ENCODE assay signal across 31 cellular contexts in genomic region chr11:133907841-133908241, GRCh38. TPM values are rescaled to one million over a fixed set of nuclear protein-coding genes. Genes with fewer than 3 reads are reported as not detected.
"Had no signal": no experiment of that assay in that cellular context is flagged by ENCODE, and none has a peak within 500 bp of the region (broad histone marks: within the 10 kb centered on the region; RNA-seq: fewer than 3 reads in every experiment).

No MANE protein-coding gene starts in this region.

- H3K9me3 ChIP-seq: esophagus muscularis mucosa, left lung, mucosa of descending colon, pancreas, prostate gland had no signal

- H3K27me3 Mint-ChIP-seq: activated CD4-positive, alpha-beta memory T cell treated with anti-CD3 and anti-CD28 coated beads, Interleukin-2, amount 10 ng/mL, durations not matched to agents 7 days and 5 days; activated CD4-positive, alpha-beta T cell treated with anti-CD3 and anti-CD28 coated beads, Interleukin-2, amount 10 ng/mL, durations not matched to agents 24 days and 14 days; activated naive CD8-positive, alpha-beta T cell treated with anti-CD3 and anti-CD28 coated beads, Interleukin-2, amount 10 ng/mL, durations not matched to agents 7 days and 5 days; activated T-cell treated with anti-CD3 and anti-CD28 coated beads, Interleukin-2, amount 50 U/mL, for 24 hours; stimulated activated memory B cell treated with anti-CD40 and anti-IgM and Interleukin-4, amounts not matched to agents 10 μg/mL and 1 μg/mL and 100 μg/mL, for 72 hours; stimulated activated naive CD8-positive, alpha-beta T cell treated with anti-CD3 and anti-CD28 coated beads, Interleukin-15, amount 100 ng/mL, for 72 hours; type B pancreatic cell had no signal

- H3K4me1 ChIP-seq: esophagus muscularis mucosa, foreskin keratinocyte, left lung, pancreas, prostate gland had no signal

- H3K36me3 ChIP-seq: brain microvascular endothelial cell, left lung, pancreas, prostate gland had no signal

- H3K36me3 Mint-ChIP-seq: stimulated activated memory B cell treated with anti-CD40 and anti-IgM and Interleukin-4, amounts not matched to agents 10 μg/mL and 1 μg/mL and 100 μg/mL, for 72 hours; type B pancreatic cell had no signal

- H3K9me3 Mint-ChIP-seq: activated CD4-positive, alpha-beta memory T cell treated with anti-CD3 and anti-CD28 coated beads, Interleukin-2, amount 10 ng/mL, durations not matched to agents 7 days and 5 days; activated CD4-positive, alpha-beta T cell treated with anti-CD3 and anti-CD28 coated beads, Interleukin-2, amount 10 ng/mL, durations not matched to agents 24 days and 14 days; activated naive CD4-positive, alpha-beta T cell treated with anti-CD3 and anti-CD28 coated beads for 36 hours; activated naive CD8-positive, alpha-beta T cell treated with anti-CD3 and anti-CD28 coated beads, Interleukin-2, amount 10 ng/mL, durations not matched to agents 7 days and 5 days; activated T-cell treated with anti-CD3 and anti-CD28 coated beads, Interleukin-2, amount 50 U/mL, for 24 hours; activated T-helper 2 cell treated with anti-CD3 and anti-CD28 coated beads, Interferon-gamma antibody, Interleukin-2, Interleukin-4, amounts not matched to agents 10 μg/mL and 5 μg/mL and 100 μg/mL, durations not matched to agents 14 hours and 24 hours and 36 hours; nephron progenitor cell; stimulated activated memory B cell treated with anti-CD40 and anti-IgM and Interleukin-4, amounts not matched to agents 10 μg/mL and 1 μg/mL and 100 μg/mL, for 72 hours; stimulated activated naive CD8-positive, alpha-beta T cell treated with anti-CD3 and anti-CD28 coated beads, Interleukin-15, amount 100 ng/mL, for 72 hours; T-helper 1 cell treated with Interleukin-12 subunit alpha and Interleukin-12 subunit beta and Interleukin-4 antibody, amounts not matched to agents 30 μg/mL and 1 μg/mL, for 36 hours; type B pancreatic cell had no signal

- H3K27ac Mint-ChIP-seq: activated CD4-positive, alpha-beta memory T cell treated with anti-CD3 and anti-CD28 coated beads, Interleukin-2, amount 10 ng/mL, durations not matched to agents 7 days and 5 days; activated CD4-positive, alpha-beta T cell treated with anti-CD3 and anti-CD28 coated beads, Interleukin-2, amount 10 ng/mL, durations not matched to agents 24 days and 14 days; activated naive CD4-positive, alpha-beta T cell treated with anti-CD3 and anti-CD28 coated beads for 36 hours; activated naive CD8-positive, alpha-beta T cell treated with anti-CD3 and anti-CD28 coated beads, Interleukin-2, amount 10 ng/mL, durations not matched to agents 7 days and 5 days; activated T-cell treated with anti-CD3 and anti-CD28 coated beads, Interleukin-2, amount 50 U/mL, for 24 hours; activated T-helper 2 cell treated with anti-CD3 and anti-CD28 coated beads, Interferon-gamma antibody, Interleukin-2, Interleukin-4, amounts not matched to agents 10 μg/mL and 5 μg/mL and 100 μg/mL, durations not matched to agents 14 hours and 24 hours and 36 hours; nephron progenitor cell; stimulated activated memory B cell treated with anti-CD40 and anti-IgM and Interleukin-4, amounts not matched to agents 10 μg/mL and 1 μg/mL and 100 μg/mL, for 72 hours; T-helper 1 cell treated with Interleukin-12 subunit alpha and Interleukin-12 subunit beta and Interleukin-4 antibody, amounts not matched to agents 30 μg/mL and 1 μg/mL, for 36 hours; type B pancreatic cell had no signal

- H3K27ac ChIP-seq: brain microvascular endothelial cell, esophagus muscularis mucosa, foreskin keratinocyte, left lung, pancreas, prostate gland, skin epidermis, VCaP had no signal

- H3K27me3 ChIP-seq: brain microvascular endothelial cell, esophagus muscularis mucosa, foreskin keratinocyte, left lung, pancreas had no signal

- DNase-seq: activated CD4-positive, alpha-beta memory T cell treated with anti-CD3 and anti-CD28 coated beads, Interleukin-2, amount 10 ng/mL, durations not matched to agents 7 days and 5 days; activated CD4-positive, alpha-beta T cell treated with anti-CD3 and anti-CD28 coated beads, Interleukin-2, amount 10 ng/mL, durations not matched to agents 24 days and 14 days; activated CD8-positive, alpha-beta memory T cell treated with anti-CD3 and anti-CD28 coated beads, Interleukin-2, amount 50 U/mL, for 48 hours; activated naive CD4-positive, alpha-beta T cell treated with anti-CD3 and anti-CD28 coated beads for 36 hours; activated naive CD8-positive, alpha-beta T cell treated with anti-CD3 and anti-CD28 coated beads, Interleukin-2, amount 10 ng/mL, durations not matched to agents 7 days and 5 days; activated T-cell treated with anti-CD3 and anti-CD28 coated beads, Interleukin-2, amount 50 U/mL, for 24 hours; brain microvascular endothelial cell; dermis blood vessel endothelial cell; effector CD4-positive, alpha-beta T cell; foreskin keratinocyte; left lung; mucosa of descending colon; nephron progenitor cell; retina; stimulated activated CD4-positive, alpha-beta T cell treated with anti-CD3 and anti-CD28 coated beads, Interleukin-4, amount 100 ng/mL, for 24 hours; stimulated activated CD8-positive, alpha-beta memory T cell treated with anti-CD3 and anti-CD28 coated beads, Interleukin-4, amount 100 ng/mL, for 48 hours; stimulated activated naive CD8-positive, alpha-beta T cell treated with anti-CD3 and anti-CD28 coated beads, Interleukin-15, amount 100 ng/mL, for 72 hours; SW 1271; T-helper 9 cell had no signal

- H3K4me3 ChIP-seq: esophagus muscularis mucosa, left lung, mucosa of descending colon, pancreas, prostate gland, skin epidermis had no signal

- H3K4me1 Mint-ChIP-seq: activated CD4-positive, alpha-beta memory T cell treated with anti-CD3 and anti-CD28 coated beads, Interleukin-2, amount 10 ng/mL, durations not matched to agents 7 days and 5 days; stimulated activated naive CD8-positive, alpha-beta T cell treated with anti-CD3 and anti-CD28 coated beads, Interleukin-15, amount 100 ng/mL, for 72 hours had no signal

- H3K4me3 Mint-ChIP-seq: activated CD4-positive, alpha-beta memory T cell treated with anti-CD3 and anti-CD28 coated beads, Interleukin-2, amount 10 ng/mL, durations not matched to agents 7 days and 5 days; activated CD4-positive, alpha-beta T cell treated with anti-CD3 and anti-CD28 coated beads, Interleukin-2, amount 10 ng/mL, durations not matched to agents 24 days and 14 days; activated naive CD4-positive, alpha-beta T cell treated with anti-CD3 and anti-CD28 coated beads for 36 hours; activated naive CD8-positive, alpha-beta T cell treated with anti-CD3 and anti-CD28 coated beads, Interleukin-2, amount 10 ng/mL, durations not matched to agents 7 days and 5 days; activated T-cell treated with anti-CD3 and anti-CD28 coated beads, Interleukin-2, amount 50 U/mL, for 24 hours; nephron progenitor cell; stimulated activated memory B cell treated with anti-CD40 and anti-IgM and Interleukin-4, amounts not matched to agents 10 μg/mL and 1 μg/mL and 100 μg/mL, for 72 hours; stimulated activated naive CD8-positive, alpha-beta T cell treated with anti-CD3 and anti-CD28 coated beads, Interleukin-15, amount 100 ng/mL, for 72 hours; T-helper 1 cell treated with Interleukin-12 subunit alpha and Interleukin-12 subunit beta and Interleukin-4 antibody, amounts not matched to agents 30 μg/mL and 1 μg/mL, for 36 hours; type B pancreatic cell had no signal

- ATAC-seq: foreskin keratinocyte; left lung; mucosa of descending colon; pancreas; sciatic nerve; stimulated activated memory B cell treated with anti-CD40 and anti-IgM and Interleukin-4, amounts not matched to agents 10 μg/mL and 1 μg/mL and 100 μg/mL, for 72 hours; stimulated activated naive CD8-positive, alpha-beta T cell treated with anti-CD3 and anti-CD28 coated beads, Interleukin-15, amount 100 ng/mL, for 72 hours had no signal

RNA-seq across cellular contexts. Expression of gene IGSF9B, which starts 48.9 kb away (rescaled TPM):
- total RNA-seq: glomerular endothelial cell, lung microvascular endothelial cell had no signal
